ENCODE assay signal across 12 cellular contexts in the genomic region with DNA sequence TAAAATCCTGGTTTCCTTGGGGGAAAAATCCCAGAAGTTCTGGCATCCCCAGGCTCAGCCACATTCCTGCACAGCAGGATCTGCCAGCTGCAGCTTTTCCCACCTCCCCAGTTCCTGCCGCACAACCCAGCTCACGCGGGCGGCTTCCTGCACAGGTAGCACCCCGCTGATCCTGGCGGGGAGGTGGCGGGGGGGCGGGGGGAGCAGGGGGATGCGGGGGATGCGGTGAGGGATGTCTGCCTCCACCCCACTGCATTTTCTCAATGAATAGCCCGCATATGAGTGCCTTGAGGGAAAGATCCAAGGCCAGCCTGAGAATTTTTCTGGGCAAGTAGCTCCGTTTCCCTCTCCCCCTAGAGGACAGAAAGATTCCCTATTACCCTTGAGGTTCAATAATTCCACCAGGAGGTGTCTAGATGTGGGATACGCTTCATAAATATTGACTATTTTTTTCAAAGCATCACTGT. TPM values are rescaled to one million over a fixed set of nuclear protein-coding genes. Genes with fewer than 3 reads are reported as not detected.
DNase-seq lines count a peak whose midpoint lies in the region; ATAC-seq and TF ChIP-seq lines count a peak whose summit lies in the region.
"Had no signal": no experiment of that assay in that cellular context is flagged by ENCODE, and none has a peak within 500 bp of the region (broad histone marks: within the 10 kb centered on the region; RNA-seq: fewer than 3 reads in every experiment).

No MANE protein-coding gene starts in this region.

- peak; percentile 89 for DNase-seq in Daoy (ENCODE audit: low read depth)
- DNase-seq in PC-9, result peak; percentile 56 to 60
- DNase-seq in foreskin keratinocyte, result no peak
- DNase-seq in retinal pigment epithelial cell (ENCODE audit: low read depth), result no peak
- no peak for DNase-seq in epidermal melanocyte (ENCODE audit: insufficient read length, low spot score)
- no peak for DNase-seq in NOMO-1 treated with DMSO at 0.1 percent for 48 hours (lab: John Stamatoyannopoulos, UW; ENCODE audit: unreplicated experiment)
- DNase-seq: activated CD4-positive, alpha-beta memory T cell treated with anti-CD3 and anti-CD28 coated beads for 36 hours; DMS 273 treated with DMSO at 0.1 percent for 48 hours; NCI-H146; testis had no signal

- H3K79me2 ChIP-seq in PC-9 (ENCODE audit: low read depth), result peaks cover 7% of the 10 kb centered on the region; the same call in 1 of the 2 replicates

- TF ChIP-seq CTCF in PC-9 (conservative IDR thresholded peaks at IDR 0.05) (peak; percentile 37; the same call in 1 of the 2 replicates), foreskin keratinocyte (conservative IDR thresholded peaks at IDR 0.05) (peak; percentile 42), retinal pigment epithelial cell (conservative IDR thresholded peaks at IDR 0.05; ENCODE audit: low read depth, low read length) (peak; percentile 4)

- no TSS peak for BruUV-seq in PC-9 (replicated peaks; lab: Mats Ljungman, UMichigan)

- H3K27ac ChIP-seq in PC-9 (peak overlapping the region; percentile 90), foreskin keratinocyte (no peak overlapping the region)
- H3K27ac ChIP-seq: testis had no signal

- H3K4me2 ChIP-seq in PC-9, result peak overlapping the region; percentile 77

- H3F3A ChIP-seq in PC-9 (ENCODE audit: insufficient read depth, low read depth), result peaks cover 47% of the 10 kb centered on the region

- POLR2A ChIA-PET in PC-9 (lab: Charles Lee; ENCODE audit: unreplicated experiment), result interaction anchor here (0.6 kb wide), 1 partner anchor 135 kb away, joined by 6 read pairs; no protein-coding TSS in a partner anchor

- H3K4me1 ChIP-seq in PC-9 (replicated peaks; ENCODE audit: insufficient read depth) (peaks cover 66% of the 10 kb centered on the region), foreskin keratinocyte (no peaks in the 10 kb centered on the region)
- H3K4me1 ChIP-seq: testis had no signal

- H4K20me1 ChIP-seq in PC-9 (ENCODE audit: insufficient read depth), result no peaks in the 10 kb centered on the region

- H3K4me3 ChIP-seq in PC-9, result peak overlapping the region; percentile 8; the same call in 1 of the 2 replicates
- H3K4me3 ChIP-seq in retinal pigment epithelial cell (ENCODE audit: low read length), result no peak overlapping the region
- H3K4me3 ChIP-seq: testis had no signal

- CTCF ChIA-PET in PC-9 (lab: Charles Lee), result interaction anchor here (1.0 to 1.2 kb wide), 2 partner anchors 39 to 139 kb away, joined by 3 to 5 read pairs; no protein-coding TSS in a partner anchor

- intact Hi-C loops in PC-9 (cut with micrococcal nuclease; ENCODE audit: unreplicated experiment), result no loop called here

- ATAC-seq in foreskin keratinocyte (peak; percentile 14), HG03439 (IDR thresholded peaks at IDR 0.05; ENCODE audit: unreplicated experiment) (no peak), GM19035 (IDR thresholded peaks at IDR 0.05; ENCODE audit: unreplicated experiment) (no peak)

- H3K27me3 ChIP-seq in PC-9 (ENCODE audit: insufficient read depth, low read depth), result no peaks in the 10 kb centered on the region
- H3K27me3 ChIP-seq in foreskin keratinocyte, result peaks cover 3% of the 10 kb centered on the region
- H3K27me3 ChIP-seq: testis had no signal

- H3K9me3 ChIP-seq in PC-9 (ENCODE audit: insufficient read depth, low read depth), result no peaks in the 10 kb centered on the region
- H3K9me3 ChIP-seq: testis had no signal

- no peaks in the 10 kb centered on the region for H3K36me3 ChIP-seq in PC-9 (ENCODE audit: low read depth)

- no peaks in the 10 kb centered on the region for H3K9me2 ChIP-seq in PC-9 (ENCODE audit: insufficient read depth)

- no peak overlapping the region for H2AFZ ChIP-seq in PC-9

RNA-seq across cellular contexts. Expression of a gene that starts 21.1 kb away (rescaled TPM):
- 124 and 133 TPM in 2 replicates for total RNA-seq in Daoy (2014; rRNA removed; shearing (Covaris generic))
- 22.5 and 24.4 TPM in 2 replicates for total RNA-seq in PC-9 (2021)
- 0.04 and 0.07 TPM in 2 replicates for total RNA-seq in foreskin keratinocyte
- 0.02 TPM in 1 of 2 replicates, not detected in the other for polyA plus RNA-seq in foreskin keratinocyte

RNA-seq across cellular contexts. Expression of a gene that starts 40.2 kb away (rescaled TPM):
- 26.3 and 33.1 TPM in 2 replicates for total RNA-seq in Daoy (2014; rRNA removed; shearing (Covaris generic))
- total RNA-seq in PC-9 (2021), result 48.8 and 54.0 TPM in 2 replicates
- 26.4 and 30.3 TPM in 2 replicates for total RNA-seq in foreskin keratinocyte
- 15.0 and 17.9 TPM in 2 replicates for polyA plus RNA-seq in foreskin keratinocyte

Comparison
In these comparisons a context has a peak if more than half of its experiments do, and no peak if none do; other contexts are left out.
1. DNase-seq: peak in Daoy (single experiment) and PC-9 (2 of 2); none in foreskin keratinocyte (0 of 2), retinal pigment epithelial cell (single experiment), epidermal melanocyte (single experiment) and NOMO-1 treated with DMSO at 0.1 percent for 48 hours (single experiment).
2. RNA of a gene that starts 21.1 kb away (total RNA-seq): 124 to 133 TPM in Daoy and 22.5 to 24.4 TPM in PC-9; 0.04 to 0.07 TPM in foreskin keratinocyte; every median in the first group is over 10 times any median in the second.
3. Peak in every context shown above with its lines, with median percentiles within 50 percentile points of each other: CTCF ChIP-seq.